ENCODE assay signal across 8 cellular contexts in genomic region chr3:126082334-126083137, GRCh38.
DNase-seq lines count a peak whose midpoint lies in the region; ATAC-seq lines count a peak whose summit lies in the region.

No MANE protein-coding gene starts in this region.

- H3K9me3 Mint-ChIP-seq in stimulated activated naive CD8-positive, alpha-beta T cell treated with anti-CD3 and anti-CD28 coated beads, Interleukin-15, Interleukin-2, amounts not matched to agents 100 ng/mL and 50 ng/mL, for 24 hours = no peaks in the 10 kb centered on the region
- H3K9me3 Mint-ChIP-seq in activated naive CD8-positive, alpha-beta T cell treated with anti-CD3 and anti-CD28 coated beads, Interleukin-2, amount 50 U/mL, for 24 hours = peaks cover 6% of the 10 kb centered on the region
- H3K9me3 Mint-ChIP-seq in memory B cell = peaks cover 5% of the 10 kb centered on the region

- peaks cover under 1% of the 10 kb centered on the region for H3K36me3 Mint-ChIP-seq in stimulated activated naive CD8-positive, alpha-beta T cell treated with anti-CD3 and anti-CD28 coated beads, Interleukin-15, Interleukin-2, amounts not matched to agents 100 ng/mL and 50 ng/mL, for 24 hours (ENCODE audit: low read depth)
- H3K36me3 Mint-ChIP-seq in activated naive CD8-positive, alpha-beta T cell treated with anti-CD3 and anti-CD28 coated beads, Interleukin-2, amount 50 U/mL, for 24 hours (ENCODE audit: low read depth) = peaks cover 4% of the 10 kb centered on the region
- H3K36me3 Mint-ChIP-seq in memory B cell = no peaks in the 10 kb centered on the region

- H3K27ac Mint-ChIP-seq in stimulated activated naive CD8-positive, alpha-beta T cell treated with anti-CD3 and anti-CD28 coated beads, Interleukin-15, Interleukin-2, amounts not matched to agents 100 ng/mL and 50 ng/mL, for 24 hours = peak overlapping the region; percentile 94
- peak overlapping the region; percentile 90 for H3K27ac Mint-ChIP-seq in activated naive CD8-positive, alpha-beta T cell treated with anti-CD3 and anti-CD28 coated beads, Interleukin-2, amount 50 U/mL, for 24 hours
- peak overlapping the region; percentile 42 for H3K27ac Mint-ChIP-seq in memory B cell

- ATAC-seq in stimulated activated naive CD8-positive, alpha-beta T cell treated with anti-CD3 and anti-CD28 coated beads, Interleukin-15, Interleukin-2, amounts not matched to agents 100 U/mL and 50 U/mL, for 24 hours = no peak
- no peak for ATAC-seq in activated naive CD8-positive, alpha-beta T cell treated with anti-CD3 and anti-CD28 coated beads, Interleukin-2, amount 50 U/mL, for 24 hours
- ATAC-seq in memory B cell (ENCODE audit: low read depth) = no peak
- ATAC-seq in GM19395 (IDR thresholded peaks at IDR 0.05; ENCODE audit: unreplicated experiment) = no peak
- ATAC-seq in GM21528 (IDR thresholded peaks at IDR 0.05; ENCODE audit: low FRiP score, unreplicated experiment) = no peak
- no peak for ATAC-seq in GM19467 (IDR thresholded peaks at IDR 0.05; ENCODE audit: unreplicated experiment)

- no peak for DNase-seq in stimulated activated naive CD8-positive, alpha-beta T cell treated with anti-CD3 and anti-CD28 coated beads, Interleukin-15, Interleukin-2, amounts not matched to agents 100 U/mL and 50 U/mL, for 24 hours
- DNase-seq in activated naive CD8-positive, alpha-beta T cell treated with anti-CD3 and anti-CD28 coated beads, Interleukin-2, amount 50 U/mL, for 24 hours = no peak
- DNase-seq in memory B cell (ENCODE audit: low spot score in 2 of 2) (no peak), LoVo (ENCODE audit: low spot score) (no peak)

- H3K27me3 Mint-ChIP-seq in stimulated activated naive CD8-positive, alpha-beta T cell treated with anti-CD3 and anti-CD28 coated beads, Interleukin-15, Interleukin-2, amounts not matched to agents 100 ng/mL and 50 ng/mL, for 24 hours = no peaks in the 10 kb centered on the region
- H3K27me3 Mint-ChIP-seq in activated naive CD8-positive, alpha-beta T cell treated with anti-CD3 and anti-CD28 coated beads, Interleukin-2, amount 50 U/mL, for 24 hours = no peaks in the 10 kb centered on the region
- no peaks in the 10 kb centered on the region for H3K27me3 Mint-ChIP-seq in memory B cell

- peak overlapping the region; percentile 86 for H3K4me3 Mint-ChIP-seq in stimulated activated naive CD8-positive, alpha-beta T cell treated with anti-CD3 and anti-CD28 coated beads, Interleukin-15, Interleukin-2, amounts not matched to agents 100 ng/mL and 50 ng/mL, for 24 hours
- H3K4me3 Mint-ChIP-seq in activated naive CD8-positive, alpha-beta T cell treated with anti-CD3 and anti-CD28 coated beads, Interleukin-2, amount 50 U/mL, for 24 hours = peak overlapping the region; percentile 92
- H3K4me3 Mint-ChIP-seq in memory B cell = peak overlapping the region; percentile 82

- H3K4me1 Mint-ChIP-seq in stimulated activated naive CD8-positive, alpha-beta T cell treated with anti-CD3 and anti-CD28 coated beads, Interleukin-15, Interleukin-2, amounts not matched to agents 100 ng/mL and 50 ng/mL, for 24 hours (ENCODE audit: low read depth) = peaks cover 23% of the 10 kb centered on the region
- H3K4me1 Mint-ChIP-seq in activated naive CD8-positive, alpha-beta T cell treated with anti-CD3 and anti-CD28 coated beads, Interleukin-2, amount 50 U/mL, for 24 hours = peaks cover 21% of the 10 kb centered on the region
- H3K4me1 Mint-ChIP-seq in memory B cell = peaks cover 5% of the 10 kb centered on the region

Comparison
In these comparisons a context has a peak if more than half of its experiments do, and no peak if none do; other contexts are left out.
1. H3K27ac Mint-ChIP-seq: peak in every context shown above with its lines; median percentile 94 in stimulated activated naive CD8-positive, alpha-beta T cell treated with anti-CD3 and anti-CD28 coated beads, Interleukin-15, Interleukin-2, amounts not matched to agents 100 ng/mL and 50 ng/mL, for 24 hours; 90 in activated naive CD8-positive, alpha-beta T cell treated with anti-CD3 and anti-CD28 coated beads, Interleukin-2, amount 50 U/mL, for 24 hours; 42 in memory B cell.